In the genomic region with DNA sequence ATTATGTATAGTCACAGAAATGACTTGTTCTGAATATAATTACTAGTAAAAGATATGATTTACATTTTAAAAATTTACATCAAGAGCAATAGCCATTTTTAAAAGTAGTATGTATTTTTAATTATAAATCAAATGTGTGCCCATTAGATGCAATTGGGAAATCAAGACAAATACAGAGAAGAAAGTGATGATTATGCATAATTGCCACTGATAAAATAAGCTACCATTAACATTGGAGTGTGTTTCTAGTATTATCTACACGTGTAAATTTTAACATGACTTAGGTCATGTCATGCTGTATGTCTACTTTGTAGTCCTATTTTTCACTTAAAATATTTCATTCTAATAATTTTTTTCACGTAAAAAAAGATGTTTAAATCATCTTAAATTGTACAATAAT, we compare ENCODE assay signal across 11 cellular contexts. TPM values are rescaled to one million over a fixed set of nuclear protein-coding genes. Genes with fewer than 3 reads are reported as not detected.
"Had no signal": no experiment of that assay in that cellular context is flagged by ENCODE, and none has a peak within 500 bp of the region (broad histone marks: within the 10 kb centered on the region; RNA-seq: fewer than 3 reads in every experiment).

No MANE protein-coding gene starts in this region.

- H2AFZ ChIP-seq: GM23248, GM23338 had no signal

- FAIRE-seq: H1, H54 had no signal

- H3K9me3 ChIP-seq: HAP-1 had no signal

- H3K27ac ChIP-seq: GM23248 had no signal

- H3K4me2 ChIP-seq: GM23338 had no signal

- H3K4me1 ChIP-seq: HAP-1 had no signal

- H3K36me3 ChIP-seq: HAP-1 had no signal

- H3K9ac ChIP-seq: GM23248 had no signal

- ATAC-seq: GM23338, HCT116 had no signal

- H3K4me3 ChIP-seq: GM23248, GM23338, HAP-1 had no signal

- DNase-seq: GM23248, GOT3, H7, H9, HCEC 1CT, HFFc6 had no signal

RNA-seq across cellular contexts. Expression of a gene that starts 22.8 kb away (rescaled TPM):
- total RNA-seq: GM23248, HFFc6 had no signal
